In the genomic region with DNA sequence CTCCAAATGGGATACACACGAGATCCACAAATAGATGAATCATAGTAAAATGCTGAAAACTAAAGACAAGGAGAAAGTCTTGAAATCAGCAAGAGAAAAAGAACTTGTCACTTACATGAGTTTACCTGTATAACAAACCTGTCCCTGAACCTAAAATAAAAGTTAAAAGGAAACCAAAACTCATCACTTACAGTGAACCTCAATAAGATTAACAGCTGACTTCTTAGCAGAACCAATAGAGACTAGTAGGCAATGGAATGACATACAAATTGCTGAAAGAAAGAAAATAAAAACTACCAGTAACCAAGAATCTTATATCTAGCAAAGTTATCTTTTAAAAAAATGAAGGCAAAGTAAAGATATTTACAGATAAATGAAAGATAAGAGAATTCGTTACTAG, we compare ENCODE assay signal across 16 cellular contexts. TPM values are rescaled to one million over a fixed set of nuclear protein-coding genes. Genes with fewer than 3 reads are reported as not detected.
A peak's percentile ranks its signal among the peaks of the same experiment; 100 is the strongest.
DNase-seq lines count a peak whose midpoint lies in the region; TF ChIP-seq lines count a peak whose summit lies in the region.
"Had no signal": no experiment of that assay in that cellular context is flagged by ENCODE, and none has a peak within 500 bp of the region (broad histone marks: within the 10 kb centered on the region; RNA-seq: fewer than 3 reads in every experiment).

No MANE protein-coding gene starts in this region.

- CTCF ChIA-PET in GM10248 (lab: Yijun Ruan, JAX) = interaction anchor here (1.6 kb wide), 1 partner anchor 14 kb away, joined by 3 read pairs; no protein-coding TSS in a partner anchor

- peak; percentile 9 for DNase-seq in Caki2 (ENCODE audit: low read depth)
- DNase-seq in KBM-7 = peak; percentile 38
- peak; percentile 22 for DNase-seq in SW480 (ENCODE audit: low spot score)
- peak; percentile 21 for DNase-seq in fibroblast of pulmonary artery (ENCODE audit: low read depth)
- no peak for DNase-seq in germinal center (ENCODE audit: low spot score)
- DNase-seq in NCI-H1048 (lab: John Stamatoyannopoulos, UW) = no peak
- DNase-seq in AG20443 (ENCODE audit: low spot score) = no peak
- DNase-seq in GM10248 (ENCODE audit: extremely low spot score) = no peak
- DNase-seq: activated CD4-positive, alpha-beta T cell treated with anti-CD3 and anti-CD28 coated beads for 1 hour; DMS79 treated with DMSO at 0.1 percent for 48 hours; H9; hippocampal formation; left lung; NCI-H2227 treated with DMSO at 0.1 percent for 48 hours; stimulated activated CD4-positive, alpha-beta T cell treated with anti-CD3 and anti-CD28 coated beads, Interleukin-15, amount 100 ng/mL, for 24 hours had no signal

- in situ Hi-C loops in Caki2 (cut with HindIII; ENCODE audit: low pct_unique_long_range_greater_than_20kb, low sequenced_read_pairs) (no loop called here), KBM-7 (cut with MboI; ENCODE audit: low pct_unique_long_range_greater_than_20kb, low sequenced_read_pairs) (no loop called here)

- TF ChIP-seq CTCF in fibroblast of pulmonary artery (IDR thresholded peaks at IDR 0.05; ENCODE audit: low read length, missing control alignments) (no peak), GM10248 (IDR thresholded peaks at IDR 0.05; ENCODE audit: control extremely low read depth, extremely low read depth, low read depth, missing control alignments) (no peak)

- POLR2A ChIA-PET in GM10248 (lab: Yijun Ruan, JAX) = no interaction called here

- no peak overlapping the region for H3K4me3 ChIP-seq in fibroblast of pulmonary artery (replicated peaks; ENCODE audit: low read depth, low read length)
- H3K4me3 ChIP-seq: left lung, prostate gland had no signal

RNA-seq across cellular contexts. Expression of a gene that starts 27.4 kb away (rescaled TPM):
- total RNA-seq in Caki2 (2014; rRNA removed; shearing (Covaris generic); ENCODE audit: low replicate concordance) = 21.7 and 62.8 TPM in 2 replicates

Comparison
In these comparisons a context has a peak if more than half of its experiments do, and no peak if none do; other contexts are left out.
1. DNase-seq: peak in Caki2 (single experiment), KBM-7 (single experiment), SW480 (single experiment) and fibroblast of pulmonary artery (single experiment); none in germinal center (single experiment), NCI-H1048 (single experiment), AG20443 (single experiment) and GM10248 (single experiment).